16 cellular contexts compared by ENCODE assay signal in the genomic region with DNA sequence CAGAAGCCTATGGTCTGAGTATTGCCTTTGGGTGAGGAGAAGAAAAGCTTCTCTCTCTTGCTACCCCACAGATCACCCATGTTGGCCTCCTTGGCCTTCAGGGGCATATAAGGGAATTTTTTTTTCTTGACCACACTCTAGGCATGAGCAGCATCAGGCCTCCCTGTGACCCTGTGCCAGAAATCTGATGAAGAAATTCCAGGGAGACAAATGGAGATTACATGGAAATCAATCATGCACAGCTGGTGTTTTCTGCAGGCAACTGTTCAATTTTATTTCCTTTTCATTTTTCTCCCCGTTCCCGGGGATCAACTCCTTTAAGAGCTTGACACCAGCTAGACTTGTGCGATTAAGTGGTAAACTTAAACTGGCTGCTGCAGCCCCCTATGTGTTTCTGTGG.
"Had no signal": no experiment of that assay in that cellular context is flagged by ENCODE, and none has a peak within 500 bp of the region (broad histone marks: within the 10 kb centered on the region; RNA-seq: fewer than 3 reads in every experiment).

No MANE protein-coding gene starts in this region.

- H3K27me3 ChIP-seq: colonic mucosa, thyroid gland had no signal

- H3K36me3 ChIP-seq: colonic mucosa, thyroid gland had no signal

- H3K9me3 Mint-ChIP-seq: central memory CD8-positive, alpha-beta T cell; T-helper 2 cell treated with Interferon-gamma antibody and Interleukin-4, amounts not matched to agents 5 μg/mL and 100 μg/mL, for 36 hours had no signal

- H3K4me1 Mint-ChIP-seq: activated CD4-positive, alpha-beta memory T cell treated with anti-CD3 and anti-CD28 coated beads, Interleukin-2, amount 10 ng/mL, durations not matched to agents 7 days and 5 days had no signal

- DNase-seq: activated CD4-positive, alpha-beta memory T cell treated with anti-CD3 and anti-CD28 coated beads, Interleukin-2, amount 10 ng/mL, durations not matched to agents 7 days and 5 days; activated CD4-positive, alpha-beta T cell treated with anti-CD3 and anti-CD28 coated beads for 36 hours; activated naive CD4-positive, alpha-beta T cell treated with Interleukin-2 at 50 U/mL for 16 hours; activated T-cell treated with anti-CD3 and anti-CD28 coated beads, Interleukin-2, amount 50 U/mL, for 1 hour; aorta; colonic mucosa; glutamatergic neuron; hypothalamus; islet precursor cell; stimulated activated CD4-positive, alpha-beta T cell treated with anti-CD3 and anti-CD28 coated beads, Interleukin-2, amount 100 ng/mL, for 24 hours; stimulated activated naive CD4-positive, alpha-beta T cell treated with Interleukin-2 at 50 U/mL for 16 hours; thyroid gland had no signal

- H3K36me3 Mint-ChIP-seq: mesothelial cell of epicardium had no signal

- H3K27me3 Mint-ChIP-seq: activated CD4-positive, alpha-beta memory T cell treated with anti-CD3 and anti-CD28 coated beads, Interleukin-2, amount 10 ng/mL, durations not matched to agents 7 days and 5 days; activated CD4-positive, alpha-beta T cell treated with anti-CD3 and anti-CD28 coated beads for 36 hours; activated T-helper 17 cell treated with anti-CD3 and anti-CD28 coated beads, Interleukin-2, amount 50 U/mL, for 72 hours; central memory CD8-positive, alpha-beta T cell had no signal

- H3K27ac ChIP-seq: colonic mucosa, thyroid gland had no signal

- H3K4me3 Mint-ChIP-seq: activated CD4-positive, alpha-beta memory T cell treated with anti-CD3 and anti-CD28 coated beads, Interleukin-2, amount 10 ng/mL, durations not matched to agents 7 days and 5 days; activated CD4-positive, alpha-beta T cell treated with anti-CD3 and anti-CD28 coated beads for 36 hours; activated T-helper 17 cell treated with anti-CD3 and anti-CD28 coated beads, Interleukin-2, amount 50 U/mL, for 72 hours; central memory CD8-positive, alpha-beta T cell; mesothelial cell of epicardium; T-helper 2 cell treated with Interferon-gamma antibody and Interleukin-4, amounts not matched to agents 5 μg/mL and 100 μg/mL, for 36 hours had no signal

- H3K9me3 ChIP-seq: colonic mucosa, thyroid gland had no signal

- H3K4me1 ChIP-seq: colonic mucosa had no signal

- ATAC-seq: activated CD4-positive, alpha-beta T cell treated with anti-CD3 and anti-CD28 coated beads for 36 hours; activated T-helper 17 cell treated with anti-CD3 and anti-CD28 coated beads, Interleukin-2, amount 50 U/mL, for 72 hours had no signal

- H3K4me3 ChIP-seq: colonic mucosa, thyroid gland had no signal

- H3K27ac Mint-ChIP-seq: activated CD4-positive, alpha-beta memory T cell treated with anti-CD3 and anti-CD28 coated beads, Interleukin-2, amount 10 ng/mL, durations not matched to agents 7 days and 5 days; activated CD4-positive, alpha-beta T cell treated with anti-CD3 and anti-CD28 coated beads for 36 hours; activated T-helper 17 cell treated with anti-CD3 and anti-CD28 coated beads, Interleukin-2, amount 50 U/mL, for 72 hours; mesothelial cell of epicardium; T-helper 2 cell treated with Interferon-gamma antibody and Interleukin-4, amounts not matched to agents 5 μg/mL and 100 μg/mL, for 36 hours had no signal
